Comparison of ENCODE assay signal across 1 cellular context in genomic region chr4:1684756-1685603, GRCh38.
TF ChIP-seq lines count a peak whose summit lies in the region.

No MANE protein-coding gene starts in this region.

TF ChIP-seq in SK-N-SH, 30 proteins besides CTCF, POLR2A, EP300 and RAD21 (continued from another document):
- TF ChIP-seq MAX (IDR thresholded peaks at IDR 0.05; ENCODE audit: low read depth) (no peak), GATA2 (CRISPR knock-in tag; IDR thresholded peaks at IDR 0.05) (no peak), ELF1 (IDR thresholded peaks at IDR 0.05) (no peak), USF1 (IDR thresholded peaks at IDR 0.05; ENCODE audit: borderline replicate concordance, low read depth) (no peak)
